Comparison of ENCODE assay signal across 8 cellular contexts in the genomic region with DNA sequence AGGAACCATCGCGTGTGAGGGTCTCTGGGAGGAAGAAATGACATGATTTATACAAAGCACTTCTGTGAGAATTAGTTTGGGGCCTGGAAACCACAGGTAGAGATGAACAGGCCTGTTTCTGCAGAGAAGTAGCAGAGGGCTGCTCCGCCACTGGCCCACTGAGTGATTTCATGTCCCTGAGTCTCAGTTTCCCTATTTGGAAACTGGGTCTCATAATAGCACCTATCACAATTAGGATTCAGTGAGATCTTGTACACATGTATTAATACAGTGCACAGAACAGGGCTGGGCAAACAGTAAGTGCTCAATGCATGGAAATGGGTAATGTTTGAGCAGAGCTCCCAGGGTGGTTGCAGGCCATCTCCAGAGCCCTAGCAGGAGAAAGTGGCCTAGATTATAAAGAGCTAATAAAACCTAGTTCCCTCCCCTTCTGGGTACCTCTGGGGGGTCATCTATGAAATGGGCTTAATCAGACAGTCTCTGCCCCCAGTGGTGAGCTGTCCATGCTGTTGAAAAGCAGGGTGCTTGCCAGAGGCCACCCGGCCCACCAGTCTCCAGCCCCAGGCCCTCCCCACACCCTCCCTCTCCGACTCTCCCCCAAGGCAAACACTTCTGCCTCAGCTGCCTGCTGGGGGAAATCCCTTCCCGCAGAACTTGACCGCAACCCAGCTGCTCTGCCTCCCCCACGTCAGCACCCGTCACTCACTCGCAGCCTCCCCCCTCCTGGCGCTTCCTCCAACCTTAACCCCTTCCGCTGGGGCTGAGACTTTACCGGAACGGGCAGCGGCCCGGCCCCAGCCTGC. TPM values are rescaled to one million over a fixed set of nuclear protein-coding genes. Genes with fewer than 3 reads are reported as not detected.
DNase-seq lines count a peak whose midpoint lies in the region; ATAC-seq and TF ChIP-seq lines count a peak whose summit lies in the region.

No MANE protein-coding gene starts in this region.

- H3K27ac ChIP-seq in left ventricle myocardium inferior (replicated peaks) (peak overlapping the region; percentile 98), vagina (peak overlapping the region; percentile 92)

- TF ChIP-seq CTCF in left ventricle myocardium inferior (IDR thresholded peaks at IDR 0.05; ENCODE audit: borderline replicate concordance), result peak; percentile 29
- TF ChIP-seq CTCF in vagina (IDR thresholded peaks at IDR 0.05), result no peak

- TF ChIP-seq POLR2A in vagina (IDR thresholded peaks at IDR 0.05), result peak in 1 of 2 donors; percentile 17

- peaks cover 47% of the 10 kb centered on the region for H3K36me3 ChIP-seq in left ventricle myocardium inferior
- H3K36me3 ChIP-seq in vagina, result peaks cover 0 to 16% of the 10 kb centered on the region in 2 donors

- peak; percentile 97 for DNase-seq in DMS53 (lab: John Stamatoyannopoulos, UW)
- DNase-seq in HuH-7.5 (ENCODE audit: low spot score), result peak; percentile 93
- DNase-seq in SKM-1 treated with dmso at 0.1 percent for 144 hours (lab: John Stamatoyannopoulos, UW; ENCODE audit: unreplicated experiment), result peak; percentile 81
- DNase-seq in activated naive CD8-positive, alpha-beta T cell treated with anti-CD3 and anti-CD28 coated beads for 36 hours, result peak; percentile 96
- DNase-seq in left ventricle myocardium inferior, result peak; percentile 90
- peak; percentile 34 for DNase-seq in putamen (ENCODE audit: low spot score)
- DNase-seq in vagina (ENCODE audit: extremely low spot score in 2 of 2), result no peak

- no peaks in the 10 kb centered on the region for H3K27me3 ChIP-seq in left ventricle myocardium inferior (ENCODE audit: low read depth)
- H3K27me3 ChIP-seq in vagina, result no peaks in the 10 kb centered on the region

- H3K4me3 Mint-ChIP-seq in activated naive CD8-positive, alpha-beta T cell treated with anti-CD3 and anti-CD28 coated beads for 36 hours, result peak overlapping the region; percentile 92

- no peaks in the 10 kb centered on the region for H3K9me3 ChIP-seq in left ventricle myocardium inferior (replicated peaks)
- no peaks in the 10 kb centered on the region for H3K9me3 ChIP-seq in vagina

- intact Hi-C loops in left ventricle myocardium inferior (cut with micrococcal nuclease) (no loop called here), vagina (cut with DNase I) (no loop called here)

- peak overlapping the region; percentile 97 for H3K27ac Mint-ChIP-seq in activated naive CD8-positive, alpha-beta T cell treated with anti-CD3 and anti-CD28 coated beads for 36 hours

- H3K27me3 Mint-ChIP-seq in activated naive CD8-positive, alpha-beta T cell treated with anti-CD3 and anti-CD28 coated beads for 36 hours, result peaks cover 3% of the 10 kb centered on the region

- no peaks in the 10 kb centered on the region for H3K9me3 Mint-ChIP-seq in activated naive CD8-positive, alpha-beta T cell treated with anti-CD3 and anti-CD28 coated beads for 36 hours

- H3K4me1 ChIP-seq in left ventricle myocardium inferior (peaks cover 94% of the 10 kb centered on the region), vagina (peaks cover 84% of the 10 kb centered on the region)

- peaks cover 61% of the 10 kb centered on the region for H3K4me1 Mint-ChIP-seq in activated naive CD8-positive, alpha-beta T cell treated with anti-CD3 and anti-CD28 coated beads for 36 hours

- peak; percentile 57 for ATAC-seq in GM21528 (IDR thresholded peaks at IDR 0.05; ENCODE audit: low FRiP score, unreplicated experiment)

- H3K4me3 ChIP-seq in left ventricle myocardium inferior, result peak overlapping the region; percentile 73
- peak overlapping the region; percentile 43 to 52 for H3K4me3 ChIP-seq in vagina

- peaks cover 36% of the 10 kb centered on the region for H3K36me3 Mint-ChIP-seq in activated naive CD8-positive, alpha-beta T cell treated with anti-CD3 and anti-CD28 coated beads for 36 hours

RNA-seq across cellular contexts. Expression of gene BCL3, which starts 4.5 kb away (rescaled TPM):
- 10 to 100 TPM; 19.0 to 23.8 TPM for total RNA-seq in activated naive CD8-positive, alpha-beta T cell treated with anti-CD3 and anti-CD28 coated beads for 36 hours
- total RNA-seq in left ventricle myocardium inferior, result 15.0 TPM
- 86.9 TPM for total RNA-seq in vagina

RNA-seq across cellular contexts. Expression of gene CBLC, which starts 24.7 kb away (rescaled TPM):
- total RNA-seq in activated naive CD8-positive, alpha-beta T cell treated with anti-CD3 and anti-CD28 coated beads for 36 hours, result not detected
- not detected for total RNA-seq in left ventricle myocardium inferior
- 42.2 TPM for total RNA-seq in vagina

RNA-seq across cellular contexts. Expression of gene CEACAM16, which starts 54.1 kb away (rescaled TPM):
- not detected for total RNA-seq in activated naive CD8-positive, alpha-beta T cell treated with anti-CD3 and anti-CD28 coated beads for 36 hours
- total RNA-seq in left ventricle myocardium inferior (not detected), vagina (not detected)

RNA-seq across cellular contexts. Expression of gene BCAM, which starts 55.9 kb away (rescaled TPM):
- total RNA-seq in activated naive CD8-positive, alpha-beta T cell treated with anti-CD3 and anti-CD28 coated beads for 36 hours, result not detected
- total RNA-seq in left ventricle myocardium inferior, result 91.9 TPM
- 57.2 TPM for total RNA-seq in vagina

Comparison
In these comparisons a context has a peak if more than half of its experiments do, and no peak if none do; other contexts are left out.
1. DNase-seq: peak in DMS53 (single experiment), HuH-7.5 (single experiment), SKM-1 treated with dmso at 0.1 percent for 144 hours (single experiment), activated naive CD8-positive, alpha-beta T cell treated with anti-CD3 and anti-CD28 coated beads for 36 hours (single experiment), left ventricle myocardium inferior (single experiment) and putamen (single experiment); none in vagina (0 of 2).
2. RNA of gene CBLC, which starts 24.7 kb away (total RNA-seq): 42.2 TPM in vagina (single experiment); not detected in activated naive CD8-positive, alpha-beta T cell treated with anti-CD3 and anti-CD28 coated beads for 36 hours and not detected in left ventricle myocardium inferior (single experiment); every median in the first group is over 10 times any median in the second.